In genomic region chr4:132387060-132387459, GRCh38 we compare ENCODE assay signal across 1 cellular context.
TF ChIP-seq lines count a peak whose summit lies in the region.

No MANE protein-coding gene starts in this region.

TF ChIP-seq in K562, 482 proteins besides CTCF, POLR2A, EP300 and RAD21 (continued from another document):
- TF ChIP-seq CHD7 (IDR thresholded peaks at IDR 0.05; ENCODE audit: low read depth, low read length) (no peak), CCAR2 (IDR thresholded peaks at IDR 0.05; ENCODE audit: low read depth, low read length) (no peak), TARDBP (IDR thresholded peaks at IDR 0.05) (no peak), MAFF (IDR thresholded peaks at IDR 0.05; ENCODE audit: low read length) (peak; percentile 63; the same call in 1 of the 2 replicates), ZNF316 (IDR thresholded peaks at IDR 0.05) (peak; percentile 94), MAFG (tag; conservative IDR thresholded peaks at IDR 0.05) (peak; percentile 73), ZNF165 (CRISPR knock-in tag; IDR thresholded peaks at IDR 0.05; ENCODE audit: borderline replicate concordance) (no peak), SIN3B (IDR thresholded peaks at IDR 0.05; ENCODE audit: low read depth) (no peak), IRF1 (CRISPR knock-in tag; IDR thresholded peaks at IDR 0.05; ENCODE audit: borderline replicate concordance) (no peak)
